1 cellular context compared by ENCODE assay signal in genomic region chr9:33375238-33375840, GRCh38.
TF ChIP-seq lines count a peak whose summit lies in the region.

No MANE protein-coding gene starts in this region.

TF ChIP-seq in GM12878, 131 proteins besides CTCF, POLR2A, EP300 and RAD21 (continued from another document):
- no peak for TF ChIP-seq IRF3 (IDR thresholded peaks at IDR 0.05)
- no peak for TF ChIP-seq EZH2 (IDR thresholded peaks at IDR 0.05; ENCODE audit: borderline replicate concordance, control insufficient read depth, low read depth, low read length)
- no peak for TF ChIP-seq EGR1 (IDR thresholded peaks at IDR 0.05; ENCODE audit: borderline replicate concordance in 1 of 2, low read depth in 2 of 2, low read length in 2 of 2)
- no peak for TF ChIP-seq MTA3 (IDR thresholded peaks at IDR 0.05; ENCODE audit: borderline replicate concordance, low read length)
- no peak for TF ChIP-seq RB1 (IDR thresholded peaks at IDR 0.05; ENCODE audit: borderline replicate concordance)
- TF ChIP-seq SKIL (IDR thresholded peaks at IDR 0.05; ENCODE audit: low read depth, poor library complexity, severe bottlenecking): no peak
- no peak for TF ChIP-seq ZNF217 (IDR thresholded peaks at IDR 0.05)
- TF ChIP-seq CEBPZ (IDR thresholded peaks at IDR 0.05; ENCODE audit: low read depth, low read length): no peak
- no peak for TF ChIP-seq MXI1 (IDR thresholded peaks at IDR 0.05; ENCODE audit: low read depth, low read length)
- no peak for TF ChIP-seq TCF3 (IDR thresholded peaks at IDR 0.05; ENCODE audit: borderline replicate concordance, insufficient read depth, low read depth, low read length)
- no peak for TF ChIP-seq RELB (IDR thresholded peaks at IDR 0.05; ENCODE audit: low read depth)
